ENCODE assay signal across 9 cellular contexts in genomic region chr15:101194246-101195138, GRCh38. TPM values are rescaled to one million over a fixed set of nuclear protein-coding genes. Genes with fewer than 3 reads are reported as not detected.
DNase-seq lines count a peak whose midpoint lies in the region; ATAC-seq and TF ChIP-seq lines count a peak whose summit lies in the region.
"Had no signal": no experiment of that assay in that cellular context is flagged by ENCODE, and none has a peak within 500 bp of the region (broad histone marks: within the 10 kb centered on the region; RNA-seq: fewer than 3 reads in every experiment).

No MANE protein-coding gene starts in this region.

- H4K20me1 ChIP-seq in H9 (ENCODE audit: control insufficient read depth, insufficient read depth, insufficient read length), result no peaks in the 10 kb centered on the region

- CTCF ChIA-PET in CD4-positive, alpha-beta memory T cell (lab: Charles Lee; ENCODE audit: partially characterized antibody), result interaction anchor here (1.2 kb wide), 1 partner anchor 50 kb away, joined by 3 read pairs; no protein-coding TSS in a partner anchor

- H3K36me3 Mint-ChIP-seq in CD4-positive, alpha-beta memory T cell, result no peaks in the 10 kb centered on the region
- peaks cover 44% of the 10 kb centered on the region for H3K36me3 Mint-ChIP-seq in activated naive CD8-positive, alpha-beta T cell treated with anti-CD3 and anti-CD28 coated beads for 36 hours
- H3K36me3 Mint-ChIP-seq in natural killer cell, result no peaks in the 10 kb centered on the region
- H3K36me3 Mint-ChIP-seq in H9 (ENCODE audit: insufficient read depth in 1 of 3, low read depth in 3 of 3), result no peaks in the 10 kb centered on the region

- H3K27me3 ChIP-seq in ACC112 (ENCODE audit: insufficient read depth, low read length) (no peaks in the 10 kb centered on the region), H9 (ENCODE audit: insufficient read depth, low read length) (no peaks in the 10 kb centered on the region)
- no peaks in the 10 kb centered on the region for H3K27me3 ChIP-seq in CD4-positive, alpha-beta memory T cell (ENCODE audit: insufficient read depth, low read length)

- H3T11ph ChIP-seq in H9 (ENCODE audit: low read length), result no peak overlapping the region

- H3K36me3 ChIP-seq in ACC112 (ENCODE audit: insufficient read depth, low read length), result no peaks in the 10 kb centered on the region
- H3K36me3 ChIP-seq in CD4-positive, alpha-beta memory T cell (ENCODE audit: insufficient read depth, low read length), result no peaks in the 10 kb centered on the region

- no peak for DNase-seq in CD4-positive, alpha-beta memory T cell
- no peak for DNase-seq in activated naive CD8-positive, alpha-beta T cell treated with anti-CD3 and anti-CD28 coated beads for 36 hours
- DNase-seq in natural killer cell (no peak), NCI-H2107 treated with DMSO at 0.1 percent for 48 hours (lab: John Stamatoyannopoulos, UW; ENCODE audit: unreplicated experiment) (no peak), H9 (no peak)
- DNase-seq: caudate nucleus had no signal

- no peak overlapping the region for H2BK15ac ChIP-seq in H9 (ENCODE audit: low read depth, low read length)

- H2AFZ ChIP-seq in ACC112 (ENCODE audit: low read length, unreplicated experiment) (no peak overlapping the region), H9 (ENCODE audit: low read length) (no peak overlapping the region)

- H3K4me1 ChIP-seq in ACC112 (ENCODE audit: control insufficient read depth, insufficient read depth, low read length, unreplicated experiment), result peaks cover 68% of the 10 kb centered on the region
- H3K4me1 ChIP-seq in CD4-positive, alpha-beta memory T cell (ENCODE audit: insufficient read depth, low read length), result peaks cover 37% of the 10 kb centered on the region
- H3K4me1 ChIP-seq in H9 (ENCODE audit: insufficient read depth, low read length), result peaks cover 14% of the 10 kb centered on the region

- no peak overlapping the region for H3K18ac ChIP-seq in H9 (ENCODE audit: insufficient read length, low read depth, low read length)

- no peak overlapping the region for H3K23ac ChIP-seq in H9 (ENCODE audit: insufficient read length, low read depth, low read length)

- no peak overlapping the region for H2AK5ac ChIP-seq in H9 (ENCODE audit: insufficient read length, low read length)

- H2BK20ac ChIP-seq in H9 (ENCODE audit: low read depth, low read length, poor library complexity, severe bottlenecking), result no peak overlapping the region

- H3K9ac ChIP-seq in H9 (ENCODE audit: extremely low read depth, insufficient read length, low read length), result no peak overlapping the region

- H2BK120ac ChIP-seq in H9 (ENCODE audit: low read depth, low read length, poor library complexity, severe bottlenecking), result no peak overlapping the region

- peaks cover 40 to 89% (median 60%) of the 10 kb centered on the region in 4 donors for H3K4me1 Mint-ChIP-seq in CD4-positive, alpha-beta memory T cell
- peaks cover 81% of the 10 kb centered on the region for H3K4me1 Mint-ChIP-seq in activated naive CD8-positive, alpha-beta T cell treated with anti-CD3 and anti-CD28 coated beads for 36 hours
- H3K4me1 Mint-ChIP-seq in natural killer cell (peaks cover 67 to 70% of the 10 kb centered on the region in 2 donors), H9 (peaks cover 52 to 58% of the 10 kb centered on the region in 2 experiments)

- H3K4me3 Mint-ChIP-seq in CD4-positive, alpha-beta memory T cell, result peak overlapping the region in 5 of 8 donors; percentile 7 to 57 (median 22)
- peak overlapping the region; percentile 53 for H3K4me3 Mint-ChIP-seq in activated naive CD8-positive, alpha-beta T cell treated with anti-CD3 and anti-CD28 coated beads for 36 hours
- peak overlapping the region; percentile 43 for H3K4me3 Mint-ChIP-seq in natural killer cell
- no peak overlapping the region for H3K4me3 Mint-ChIP-seq in H9

- H3K4me2 ChIP-seq in H9 (ENCODE audit: insufficient read depth, insufficient read length, low read length), result no peak overlapping the region

- peak in 1 of 3 donors; percentile 51 for ATAC-seq in natural killer cell
- ATAC-seq in HG03097 (IDR thresholded peaks at IDR 0.05; ENCODE audit: low FRiP score, unreplicated experiment), result no peak
- ATAC-seq in GM21515 (IDR thresholded peaks at IDR 0.05; ENCODE audit: unreplicated experiment), result no peak

- no peak overlapping the region for H3K4ac ChIP-seq in H9 (ENCODE audit: low read depth, low read length)

- H4K5ac ChIP-seq in H9 (ENCODE audit: insufficient read length, low read depth, low read length), result no peak overlapping the region

- H3K27ac Mint-ChIP-seq in CD4-positive, alpha-beta memory T cell, result no peak overlapping the region
- peak overlapping the region; percentile 73 for H3K27ac Mint-ChIP-seq in activated naive CD8-positive, alpha-beta T cell treated with anti-CD3 and anti-CD28 coated beads for 36 hours
- H3K27ac Mint-ChIP-seq in natural killer cell, result peak overlapping the region; percentile 7 to 81
- H3K27ac Mint-ChIP-seq in H9, result no peak overlapping the region

- H3K79me2 ChIP-seq in ACC112 (ENCODE audit: control insufficient read depth, insufficient read depth, low read length, unreplicated experiment), result peaks cover 95% of the 10 kb centered on the region
- peaks cover 52% of the 10 kb centered on the region; the same call in 1 of the 2 replicates for H3K79me2 ChIP-seq in H9 (ENCODE audit: insufficient read depth, low read length)

- H4K8ac ChIP-seq in H9 (replicated peaks; ENCODE audit: insufficient read length, low read depth, low read length), result no peak overlapping the region

- H3K56ac ChIP-seq in H9 (ENCODE audit: insufficient read length, low read depth, low read length), result no peak overlapping the region

- intact Hi-C loops in CD4-positive, alpha-beta memory T cell (cut with micrococcal nuclease), result loop anchor here (2.0 kb wide), 1 partner anchor 62 kb away; no protein-coding TSS in a partner anchor
- intact Hi-C loops in natural killer cell (cut with micrococcal nuclease), result no loop called here

- no peak overlapping the region for H4K91ac ChIP-seq in H9 (ENCODE audit: insufficient read length, low read depth, low read length)

- H2BK5ac ChIP-seq in H9 (ENCODE audit: insufficient read length, low read length), result no peak overlapping the region

- H3K27ac ChIP-seq in ACC112 (ENCODE audit: low read depth, low read length), result peak overlapping the region; percentile 96; the same call in 1 of the 2 replicates
- H3K27ac ChIP-seq in CD4-positive, alpha-beta memory T cell (ENCODE audit: low read depth, low read length), result no peak overlapping the region
- H3K27ac ChIP-seq in H9 (ENCODE audit: insufficient read length, low read depth, low read length), result no peak overlapping the region

- 100% methylated on average over 4 of the region's 10 CpGs for WGBS in H9 (ENCODE audit: extremely low coverage, insufficient read length, low lambda C conversion rate)

- no peaks in the 10 kb centered on the region for H3K9me3 ChIP-seq in CD4-positive, alpha-beta memory T cell (ENCODE audit: control insufficient read depth in 1 of 2, low read length in 2 of 2)
- no peaks in the 10 kb centered on the region for H3K9me3 ChIP-seq in H9 (ENCODE audit: control insufficient read depth, low read depth, low read length)

- POLR2A ChIA-PET in CD4-positive, alpha-beta memory T cell (lab: Charles Lee; ENCODE audit: partially characterized antibody), result no interaction called here

- H3K27me3 Mint-ChIP-seq in CD4-positive, alpha-beta memory T cell, result no peaks in the 10 kb centered on the region
- H3K27me3 Mint-ChIP-seq in activated naive CD8-positive, alpha-beta T cell treated with anti-CD3 and anti-CD28 coated beads for 36 hours, result no peaks in the 10 kb centered on the region
- H3K27me3 Mint-ChIP-seq in natural killer cell (ENCODE audit: low read depth in 2 of 2), result no peaks in the 10 kb centered on the region
- H3K27me3 Mint-ChIP-seq in H9 (ENCODE audit: low read depth), result no peaks in the 10 kb centered on the region

- no peak overlapping the region for H2BK12ac ChIP-seq in H9 (ENCODE audit: insufficient read length, low read depth, low read length)

- H3K9me3 Mint-ChIP-seq in CD4-positive, alpha-beta memory T cell, result no peaks in the 10 kb centered on the region
- no peaks in the 10 kb centered on the region for H3K9me3 Mint-ChIP-seq in activated naive CD8-positive, alpha-beta T cell treated with anti-CD3 and anti-CD28 coated beads for 36 hours
- H3K9me3 Mint-ChIP-seq in natural killer cell (no peaks in the 10 kb centered on the region), H9 (no peaks in the 10 kb centered on the region)

- peak overlapping the region; percentile 66 for H3K4me3 ChIP-seq in ACC112 (ENCODE audit: low read depth, low read length)
- no peak overlapping the region for H3K4me3 ChIP-seq in CD4-positive, alpha-beta memory T cell (ENCODE audit: low read length in 2 of 2)

- TF ChIP-seq CTCF in natural killer cell (IDR thresholded peaks at IDR 0.05) (no peak), H9 (conservative IDR thresholded peaks at IDR 0.05) (no peak)

- no peaks in the 10 kb centered on the region for H3K23me2 ChIP-seq in H9 (ENCODE audit: insufficient read length, low read depth, low read length, poor library complexity, severe bottlenecking)

- no peak overlapping the region for H3K14ac ChIP-seq in H9 (ENCODE audit: insufficient read depth, low read length)

- H3K79me1 ChIP-seq in H9 (ENCODE audit: insufficient read depth, low read depth, low read length, poor library complexity, severe bottlenecking), result peaks cover 10% of the 10 kb centered on the region

RNA-seq across cellular contexts. Expression of gene CHSY1, which starts 57.4 kb away (rescaled TPM):
- total RNA-seq in CD4-positive, alpha-beta memory T cell, result 10 to 100 TPM; 11.1 to 11.9 TPM
- 1 to 10 TPM in 1 of 2 donors, under 1 TPM in 1; 0.64 to 2.7 TPM for polyA plus RNA-seq in CD4-positive, alpha-beta memory T cell
- 10 to 100 TPM; 35.5 to 37.0 TPM for total RNA-seq in activated naive CD8-positive, alpha-beta T cell treated with anti-CD3 and anti-CD28 coated beads for 36 hours
- total RNA-seq in natural killer cell (10 to 100 TPM; 21.1 to 32.5 (median 30.8) TPM), H9 (2021) (68.3 and 68.9 TPM in 2 replicates)

Comparison
In these comparisons a context has a peak if more than half of its experiments do, and no peak if none do; other contexts are left out.
1. H3K27ac Mint-ChIP-seq: peak in activated naive CD8-positive, alpha-beta T cell treated with anti-CD3 and anti-CD28 coated beads for 36 hours (single experiment) and natural killer cell (2 of 2); none in CD4-positive, alpha-beta memory T cell (0 of 7) and H9 (0 of 3).
2. H3K4me3 Mint-ChIP-seq: peak in CD4-positive, alpha-beta memory T cell (5 of 8), activated naive CD8-positive, alpha-beta T cell treated with anti-CD3 and anti-CD28 coated beads for 36 hours (single experiment) and natural killer cell (single experiment); none in H9 (0 of 2).